Comparison of ENCODE assay signal across 15 cellular contexts in the genomic region with DNA sequence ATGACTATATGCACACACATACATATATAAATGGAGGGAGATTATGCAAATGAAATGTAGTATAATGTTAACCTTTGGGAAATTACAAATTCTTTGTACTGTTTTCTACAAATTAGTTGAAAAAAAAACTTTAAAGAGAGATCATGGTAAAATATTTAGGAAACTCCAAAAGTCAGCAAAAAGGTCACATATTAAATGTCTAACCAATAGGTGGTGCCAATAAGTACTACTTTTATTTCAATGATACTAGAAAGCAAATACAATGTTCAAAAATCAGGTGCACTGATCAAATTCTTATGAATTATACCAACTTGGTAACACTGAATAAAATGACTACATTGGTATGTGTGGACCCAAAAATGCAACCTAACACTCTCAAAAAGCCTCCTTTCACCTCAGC.
"Had no signal": no experiment of that assay in that cellular context is flagged by ENCODE, and none has a peak within 500 bp of the region (broad histone marks: within the 10 kb centered on the region; RNA-seq: fewer than 3 reads in every experiment).

No MANE protein-coding gene starts in this region.

- H3K27me3 ChIP-seq: gastroesophageal sphincter, neural progenitor cell, thyroid gland, uterus had no signal

- H3K9me3 ChIP-seq: gastroesophageal sphincter, thyroid gland, uterus had no signal

- DNase-seq: activated CD4-positive, alpha-beta T cell treated with anti-CD3 and anti-CD28 coated beads, Interleukin-2, amount 50 U/mL, for 1 hour; activated CD4-positive, CD25-positive, alpha-beta regulatory T cell; activated naive CD4-positive, alpha-beta T cell treated with anti-CD3 and anti-CD28 coated beads for 36 hours; activated T-cell treated with anti-CD3 and anti-CD28 coated beads for 4 hours; central memory CD4-positive, alpha-beta T cell; effector memory CD4-positive, alpha-beta T cell; islet precursor cell; retina; thyroid gland; uterus had no signal

- H3K27ac ChIP-seq: gastroesophageal sphincter, neural progenitor cell, thyroid gland, uterus had no signal

- H2AFZ ChIP-seq: neural progenitor cell had no signal

- ATAC-seq: activated T-helper 17 cell treated with anti-CD3 and anti-CD28 coated beads, Interleukin-2, amount 50 U/mL, for 72 hours; gastroesophageal sphincter; left lobe of liver had no signal

- H3K4me3 ChIP-seq: gastroesophageal sphincter, neural progenitor cell, smooth muscle cell, thyroid gland, uterus had no signal

- H3K9ac ChIP-seq: neural progenitor cell had no signal

- H3K36me3 ChIP-seq: gastroesophageal sphincter, neural progenitor cell, thyroid gland, uterus had no signal

- H3K4me1 ChIP-seq: gastroesophageal sphincter, thyroid gland, uterus had no signal

- H3K4me2 ChIP-seq: neural progenitor cell, smooth muscle cell had no signal
